Comparison of ENCODE assay signal across 2 cellular contexts in genomic region chr1:232993555-232993954, GRCh38.
TF ChIP-seq lines count a peak whose summit lies in the region.

No MANE protein-coding gene starts in this region.

TF ChIP-seq in K562, 482 proteins besides CTCF, POLR2A, EP300 and RAD21:
- TF ChIP-seq ZFP36 (IDR thresholded peaks at IDR 0.05; ENCODE audit: low read depth, low read length, partially characterized antibody) (peak; percentile 82), TBP (optimal IDR thresholded peaks at IDR 0.05; ENCODE audit: low read depth, low read length) (no peak), CBX3 (IDR thresholded peaks at IDR 0.05; ENCODE audit: borderline replicate concordance in 1 of 2, low read length in 2 of 2) (0 out of 3 replicates have a peak, but pooled peaks of 1 of the 2 experiments have one; percentile 28), CBX5 (IDR thresholded peaks at IDR 0.05; ENCODE audit: borderline replicate concordance, low read depth) (peak; percentile 65; the same call in 1 of the 2 replicates), HDAC1 (IDR thresholded peaks at IDR 0.05) (no peak), CEBPZ (IDR thresholded peaks at IDR 0.05; ENCODE audit: borderline replicate concordance, low read depth, low read length) (peak; percentile 62; the same call in 1 of the 2 replicates)

TF ChIP-seq in HepG2, 621 proteins besides CTCF, POLR2A, EP300 and RAD21:
- no peak for TF ChIP-seq ZNF891 (CRISPR knock-in tag; IDR thresholded peaks at IDR 0.05)
- TF ChIP-seq, protein P1, sequence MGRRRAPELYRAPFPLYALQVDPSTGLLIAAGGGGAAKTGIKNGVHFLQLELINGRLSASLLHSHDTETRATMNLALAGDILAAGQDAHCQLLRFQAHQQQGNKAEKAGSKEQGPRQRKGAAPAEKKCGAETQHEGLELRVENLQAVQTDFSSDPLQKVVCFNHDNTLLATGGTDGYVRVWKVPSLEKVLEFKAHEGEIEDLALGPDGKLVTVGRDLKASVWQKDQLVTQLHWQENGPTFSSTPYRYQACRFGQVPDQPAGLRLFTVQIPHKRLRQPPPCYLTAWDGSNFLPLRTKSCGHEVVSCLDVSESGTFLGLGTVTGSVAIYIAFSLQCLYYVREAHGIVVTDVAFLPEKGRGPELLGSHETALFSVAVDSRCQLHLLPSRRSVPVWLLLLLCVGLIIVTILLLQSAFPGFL (CRISPR knock-in tag; IDR thresholded peaks at IDR 0.05), result no peak
TF ChIP-seq in HepG2: peak in this region for 0.
